8 cellular contexts compared by ENCODE assay signal in the genomic region with DNA sequence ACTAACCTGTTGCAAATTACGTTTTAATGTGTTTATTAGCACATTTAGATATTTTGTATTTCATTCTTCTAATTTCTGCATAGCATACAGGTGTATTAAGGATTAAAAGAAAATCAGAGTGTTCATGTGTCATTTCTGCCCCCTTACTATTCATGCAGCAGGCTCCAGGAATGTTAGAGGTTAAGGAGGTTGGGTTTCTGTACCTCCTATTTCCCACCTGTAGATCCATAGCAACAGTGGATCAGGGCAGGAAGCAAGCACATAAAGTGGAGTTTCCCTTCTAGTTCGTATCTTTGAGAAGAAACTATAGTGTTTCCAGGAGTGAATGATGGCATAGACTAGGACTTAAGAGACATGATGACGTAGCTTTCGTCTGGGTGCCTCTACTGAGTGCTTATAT.
"Had no signal": no experiment of that assay in that cellular context is flagged by ENCODE, and none has a peak within 500 bp of the region (broad histone marks: within the 10 kb centered on the region; RNA-seq: fewer than 3 reads in every experiment).

No MANE protein-coding gene starts in this region.

- H3K4me3 Mint-ChIP-seq: IgD-negative memory B cell had no signal

- H3K4me3 ChIP-seq: K562 had no signal

- H3K4me1 Mint-ChIP-seq: IgD-negative memory B cell had no signal

- H3K27ac Mint-ChIP-seq: IgD-negative memory B cell had no signal

- FAIRE-seq: HepG2, K562 had no signal

- DNase-seq: IMR-90, KBM-7, KG1 had no signal

- H3K27ac ChIP-seq: HL-60, KMS-11 had no signal

- H3K27me3 Mint-ChIP-seq: IgD-negative memory B cell had no signal
